ENCODE assay signal across 8 cellular contexts in genomic region chr17:51164911-51165679, GRCh38. TPM values are rescaled to one million over a fixed set of nuclear protein-coding genes. Genes with fewer than 3 reads are reported as not detected.
DNase-seq lines count a peak whose midpoint lies in the region; ATAC-seq and TF ChIP-seq lines count a peak whose summit lies in the region.

No MANE protein-coding gene starts in this region.

- TF ChIP-seq CTCF in PC-9 (conservative IDR thresholded peaks at IDR 0.05) (no peak), osteocyte (IDR thresholded peaks at IDR 0.05) (no peak), GM10248 (IDR thresholded peaks at IDR 0.05; ENCODE audit: control extremely low read depth, extremely low read depth, low read depth, missing control alignments) (no peak)

- H3K4me1 ChIP-seq in PC-9 (replicated peaks; ENCODE audit: insufficient read depth) (peaks cover 18% of the 10 kb centered on the region; the same call in 1 of the 2 replicates), endocrine pancreas (ENCODE audit: control insufficient read depth, insufficient read depth, low read length) (no peaks in the 10 kb centered on the region)

- H3K36me3 Mint-ChIP-seq in osteocyte (ENCODE audit: unreplicated experiment) = peaks cover 32% of the 10 kb centered on the region

- intact Hi-C loops in PC-9 (cut with micrococcal nuclease; ENCODE audit: unreplicated experiment) = loop anchor here (5.0 kb wide), 2 partner anchors 97 to 163 kb away; partner anchors contain the start of genes MBTD1 and UTP18

- peak overlapping the region; percentile 97 for H3K27ac Mint-ChIP-seq in osteocyte (ENCODE audit: unreplicated experiment)

- no peak overlapping the region for H3K27ac ChIP-seq in PC-9

- BruUV-seq in PC-9 (replicated peaks; lab: Mats Ljungman, UMichigan) = no TSS peak

- H3K36me3 ChIP-seq in PC-9 (ENCODE audit: low read depth) (peaks cover 40% of the 10 kb centered on the region), endocrine pancreas (ENCODE audit: control insufficient read depth, insufficient read depth, low read length) (no peaks in the 10 kb centered on the region)

- H3K79me2 ChIP-seq in PC-9 (ENCODE audit: low read depth) = peaks cover 30% of the 10 kb centered on the region

- H3K4me3 Mint-ChIP-seq in osteocyte (ENCODE audit: unreplicated experiment) = peak overlapping the region; percentile 91

- peak overlapping the region; percentile 97 for H3K4me2 ChIP-seq in PC-9

- no peak for ATAC-seq in HG03139 (IDR thresholded peaks at IDR 0.05; ENCODE audit: unreplicated experiment)

- CTCF ChIA-PET in PC-9 (lab: Charles Lee) = interaction anchor here (0.5 kb wide), 1 partner anchor 368 kb away, joined by 4 read pairs; no protein-coding TSS in a partner anchor
- CTCF ChIA-PET in GM10248 (lab: Yijun Ruan, JAX) = interaction anchor here (1.5 to 2.8 kb wide), 4 partner anchors 10 to 17 kb away, joined by 3 to 11 read pairs (median 8); partner anchors contain the start of gene NME1

- H3K9me2 ChIP-seq in PC-9 (ENCODE audit: insufficient read depth) = no peaks in the 10 kb centered on the region

- peaks cover 26% of the 10 kb centered on the region for H3K4me1 Mint-ChIP-seq in osteocyte (ENCODE audit: unreplicated experiment)

- no peaks in the 10 kb centered on the region for H3K27me3 ChIP-seq in PC-9 (ENCODE audit: insufficient read depth, low read depth)
- H3K27me3 ChIP-seq in endocrine pancreas (ENCODE audit: control insufficient read depth, insufficient read depth, low read length) = no peaks in the 10 kb centered on the region

- H3K9me3 ChIP-seq in PC-9 (ENCODE audit: insufficient read depth, low read depth) (no peaks in the 10 kb centered on the region), endocrine pancreas (ENCODE audit: control insufficient read depth, low read length) (no peaks in the 10 kb centered on the region)

- H2AFZ ChIP-seq in PC-9 = 0 out of 2 replicates have a peak overlapping the region, but pooled peaks have one; percentile 94

- no peaks in the 10 kb centered on the region for H3K27me3 Mint-ChIP-seq in osteocyte (ENCODE audit: unreplicated experiment)

- H3K9ac ChIP-seq in endocrine pancreas (ENCODE audit: control insufficient read depth, insufficient read depth, low read length) = no peak overlapping the region

- POLR2A ChIA-PET in PC-9 (lab: Charles Lee; ENCODE audit: unreplicated experiment) (interaction anchor here (0.8 kb wide), 1 partner anchor 527 kb away, joined by 5 read pairs; no protein-coding TSS in a partner anchor), GM10248 (lab: Yijun Ruan, JAX) (interaction anchor here (0.5 to 1.5 kb wide), 2 partner anchors 10 to 12 kb away, joined by 3 to 6 read pairs; partner anchors contain the start of gene NME1)

- peaks cover 29% of the 10 kb centered on the region for H4K20me1 ChIP-seq in PC-9 (ENCODE audit: insufficient read depth)

- H3K9me3 Mint-ChIP-seq in osteocyte (ENCODE audit: unreplicated experiment) = no peaks in the 10 kb centered on the region

- DNase-seq in NCI-H2081 (lab: John Stamatoyannopoulos, UW) = peak; percentile 20 to 41
- DNase-seq in NCI-H2081 treated with DMSO at 0.1 percent for 48 hours (lab: John Stamatoyannopoulos, UW) = no peak
- DNase-seq in PC-9 = peak in 1 of 2 experiments; percentile 32
- no peak for DNase-seq in osteocyte (ENCODE audit: extremely low spot score, unreplicated experiment)
- no peak for DNase-seq in hepatic stellate cell (ENCODE audit: low spot score)
- no peak for DNase-seq in GM10248 (ENCODE audit: extremely low spot score)

- H3K4me3 ChIP-seq in PC-9 (peak overlapping the region; percentile 80; the same call in 1 of the 2 replicates), endocrine pancreas (ENCODE audit: control insufficient read depth, insufficient read depth, low read length) (peak overlapping the region; percentile 60)

- H3F3A ChIP-seq in PC-9 (ENCODE audit: insufficient read depth, low read depth) = peaks cover 63% of the 10 kb centered on the region

RNA-seq across cellular contexts. Expression of gene NME2, which starts 1.1 kb away (rescaled TPM):
- 600 and 826 TPM in 2 replicates for total RNA-seq in PC-9 (2021)
- 651 and 667 TPM in 2 replicates for total RNA-seq in osteocyte

RNA-seq across cellular contexts. Expression of gene NME1, which starts 11.7 kb away (rescaled TPM):
- total RNA-seq in PC-9 (2021) (115 and 172 TPM in 2 replicates), osteocyte (77.7 and 77.8 TPM in 2 replicates)

RNA-seq across cellular contexts. Expression of gene SPAG9, which starts 44.4 kb away (rescaled TPM):
- total RNA-seq in PC-9 (2021) = 40.8 and 51.8 TPM in 2 replicates
- total RNA-seq in osteocyte = 100 and 108 TPM in 2 replicates

Comparison
In these comparisons a context has a peak if more than half of its experiments do, and no peak if none do; other contexts are left out.
1. DNase-seq: peak in NCI-H2081 (2 of 2); none in NCI-H2081 treated with DMSO at 0.1 percent for 48 hours (single experiment), osteocyte (single experiment), hepatic stellate cell (single experiment) and GM10248 (single experiment).